ENCODE assay signal across 12 cellular contexts in the genomic region with DNA sequence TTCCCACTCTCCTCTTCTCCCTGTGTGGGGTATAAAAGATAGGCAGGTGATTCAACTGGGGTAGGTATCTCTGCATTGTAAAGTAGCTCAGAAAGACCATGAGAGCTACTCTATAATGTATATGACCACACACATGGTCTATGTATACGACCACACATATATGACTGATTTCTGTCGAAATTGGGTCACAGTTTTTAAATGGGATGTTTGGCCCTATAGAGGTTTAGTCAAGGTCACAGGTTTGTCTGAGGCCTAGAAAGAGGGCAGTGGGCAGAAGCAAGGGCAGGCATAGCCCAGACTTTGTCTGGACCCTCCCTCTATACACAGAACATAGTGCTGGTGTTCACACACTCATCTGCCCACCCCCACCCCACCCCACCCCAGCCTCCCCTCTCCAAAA. TPM values are rescaled to one million over a fixed set of nuclear protein-coding genes. Genes with fewer than 3 reads are reported as not detected.
A peak's percentile ranks its signal among the peaks of the same experiment; 100 is the strongest.
DNase-seq lines count a peak whose midpoint lies in the region; ATAC-seq lines count a peak whose summit lies in the region.
"Had no signal": no experiment of that assay in that cellular context is flagged by ENCODE, and none has a peak within 500 bp of the region (broad histone marks: within the 10 kb centered on the region; RNA-seq: fewer than 3 reads in every experiment).

No MANE protein-coding gene starts in this region.

- H3K9me3 Mint-ChIP-seq in naive thymus-derived CD8-positive, alpha-beta T cell: no peaks in the 10 kb centered on the region
- no peaks in the 10 kb centered on the region for H3K9me3 Mint-ChIP-seq in T-cell

- no peaks in the 10 kb centered on the region for H3K36me3 Mint-ChIP-seq in naive thymus-derived CD8-positive, alpha-beta T cell
- peaks cover 8% of the 10 kb centered on the region for H3K36me3 Mint-ChIP-seq in T-cell

- peaks cover 9 to 26% (median 12%) of the 10 kb centered on the region in 4 donors for H3K4me1 Mint-ChIP-seq in naive thymus-derived CD8-positive, alpha-beta T cell
- H3K4me1 Mint-ChIP-seq in T-cell: peaks cover 12 to 18% (median 14%) of the 10 kb centered on the region in 3 donors

- CTCF ChIA-PET in T-cell (lab: Charles Lee): interaction anchor here in 1 of 2 donors (1.0 kb wide), 1 partner anchor 35 kb away, joined by 3 read pairs; no protein-coding TSS in a partner anchor

- H3K4me3 Mint-ChIP-seq in naive thymus-derived CD8-positive, alpha-beta T cell: no peak overlapping the region
- no peak overlapping the region for H3K4me3 Mint-ChIP-seq in T-cell

- H3K27ac Mint-ChIP-seq in naive thymus-derived CD8-positive, alpha-beta T cell: peak overlapping the region in 1 of 10 donors; percentile 24
- H3K27ac Mint-ChIP-seq in T-cell: no peak overlapping the region

- peaks cover 0 to 17% (median 0%) of the 10 kb centered on the region in 5 donors for H3K27me3 Mint-ChIP-seq in naive thymus-derived CD8-positive, alpha-beta T cell
- H3K27me3 Mint-ChIP-seq in T-cell: no peaks in the 10 kb centered on the region

- peak; percentile 80 for DNase-seq in CD1c-positive myeloid dendritic cell (ENCODE audit: extremely low spot score)
- DNase-seq in medulla oblongata (ENCODE audit: extremely low spot score): no peak
- DNase-seq in effector CD4-positive, alpha-beta T cell: no peak
- no peak for DNase-seq in naive thymus-derived CD8-positive, alpha-beta T cell
- DNase-seq in T-cell: no peak
- DNase-seq: heart right ventricle, left ventricle myocardium superior, NCI-H1930 had no signal

- ATAC-seq in GM18873 (IDR thresholded peaks at IDR 0.05; ENCODE audit: low FRiP score, unreplicated experiment) (peak; percentile 11), HG02588 (IDR thresholded peaks at IDR 0.05; ENCODE audit: unreplicated experiment) (peak; percentile 26), HG03280 (IDR thresholded peaks at IDR 0.05; ENCODE audit: unreplicated experiment) (peak; percentile 32), T-cell (replicated peaks in 1 of 4) (no peak)
- no peak for ATAC-seq in naive thymus-derived CD8-positive, alpha-beta T cell
- ATAC-seq: heart right ventricle, HepG2, left ventricle myocardium superior had no signal

- POLR2A ChIA-PET in naive thymus-derived CD8-positive, alpha-beta T cell (lab: Charles Lee): interaction anchor here (0.5 kb wide), 1 partner anchor 319 kb away, joined by 4 read pairs; no protein-coding TSS in a partner anchor
- POLR2A ChIA-PET in T-cell (lab: Charles Lee): no interaction called here

RNA-seq across cellular contexts. Expression of a gene that starts 4.4 kb away (rescaled TPM):
- 1 to 10 TPM in 1 of 2 experiments, under 1 TPM in 1; 0.83 to 1.3 TPM for total RNA-seq in naive thymus-derived CD8-positive, alpha-beta T cell
- polyA plus RNA-seq in naive thymus-derived CD8-positive, alpha-beta T cell: 1 to 10 TPM; 1.4 to 4.4 (median 1.7) TPM
- 1 to 10 TPM in 4 of 5 donors, under 1 TPM in 1; 0.72 to 3.4 (median 2.4) TPM for total RNA-seq in T-cell
- total RNA-seq: left ventricle myocardium superior had no signal

RNA-seq across cellular contexts. Expression of a gene that starts 58.8 kb away (rescaled TPM):
- 10 to 100 TPM; 33.2 to 36.5 TPM for total RNA-seq in naive thymus-derived CD8-positive, alpha-beta T cell
- 10 to 100 TPM; 24.8 to 36.7 (median 29.2) TPM for polyA plus RNA-seq in naive thymus-derived CD8-positive, alpha-beta T cell
- total RNA-seq in T-cell: 10 to 100 TPM; 18.1 to 33.1 (median 26.0) TPM

Comparison
In these comparisons a context has a peak if more than half of its experiments do, and no peak if none do; other contexts are left out.
1. ATAC-seq: peak in GM18873 (single experiment), HG02588 (single experiment) and HG03280 (single experiment); none in naive thymus-derived CD8-positive, alpha-beta T cell (0 of 2) and T-cell (0 of 4).